Comparison of ENCODE assay signal across 2 cellular contexts in the genomic region with DNA sequence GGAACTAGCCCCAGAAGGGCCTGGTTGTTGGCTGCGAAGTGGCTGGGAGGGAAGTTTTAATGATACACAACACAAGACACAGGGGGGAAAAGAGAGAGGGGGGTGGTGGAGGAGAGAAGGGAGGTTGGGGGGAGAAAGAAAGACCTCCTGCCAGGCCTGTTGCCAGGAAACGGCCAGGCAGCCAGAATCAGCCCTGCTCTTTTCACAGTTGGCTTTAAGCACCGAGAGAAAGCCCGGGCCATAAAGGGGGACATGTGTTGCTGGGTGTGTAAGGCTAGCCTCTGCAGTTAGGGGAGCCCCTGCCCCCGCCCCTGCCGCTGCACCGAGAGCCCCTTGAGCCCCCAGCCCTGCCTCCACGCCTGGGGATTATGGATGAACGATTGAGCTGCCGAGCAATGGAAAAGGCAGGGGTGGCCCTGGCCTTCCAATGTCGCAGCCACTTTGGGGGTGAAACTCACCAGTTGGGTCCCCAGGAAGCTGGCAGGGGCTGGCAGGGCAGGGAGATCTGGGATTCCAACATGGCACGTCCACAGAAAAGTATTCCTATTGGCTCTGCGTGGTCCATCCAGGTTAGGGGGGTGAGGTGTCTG.
TF ChIP-seq lines count a peak whose summit lies in the region.

No MANE protein-coding gene starts in this region.

TF ChIP-seq in GM23338, 12 proteins besides CTCF, POLR2A, EP300 and RAD21:
- no peak for TF ChIP-seq REST (IDR thresholded peaks at IDR 0.05; ENCODE audit: unreplicated experiment)
- TF ChIP-seq ZNF331 (CRISPR knock-in tag; IDR thresholded peaks at IDR 0.05; ENCODE audit: low read depth): no peak
- TF ChIP-seq CREB1 (CRISPR knock-in tag; IDR thresholded peaks at IDR 0.05; ENCODE audit: low read depth): no peak
- TF ChIP-seq ZNF462 (CRISPR knock-in tag; IDR thresholded peaks at IDR 0.05): no peak
- TF ChIP-seq POLR2AphosphoS5 (IDR thresholded peaks at IDR 0.05; ENCODE audit: low read depth): no peak

TF ChIP-seq in WTC11, 78 proteins besides CTCF, POLR2A, EP300 and RAD21 (continued from another document):
- TF ChIP-seq, protein P1, sequence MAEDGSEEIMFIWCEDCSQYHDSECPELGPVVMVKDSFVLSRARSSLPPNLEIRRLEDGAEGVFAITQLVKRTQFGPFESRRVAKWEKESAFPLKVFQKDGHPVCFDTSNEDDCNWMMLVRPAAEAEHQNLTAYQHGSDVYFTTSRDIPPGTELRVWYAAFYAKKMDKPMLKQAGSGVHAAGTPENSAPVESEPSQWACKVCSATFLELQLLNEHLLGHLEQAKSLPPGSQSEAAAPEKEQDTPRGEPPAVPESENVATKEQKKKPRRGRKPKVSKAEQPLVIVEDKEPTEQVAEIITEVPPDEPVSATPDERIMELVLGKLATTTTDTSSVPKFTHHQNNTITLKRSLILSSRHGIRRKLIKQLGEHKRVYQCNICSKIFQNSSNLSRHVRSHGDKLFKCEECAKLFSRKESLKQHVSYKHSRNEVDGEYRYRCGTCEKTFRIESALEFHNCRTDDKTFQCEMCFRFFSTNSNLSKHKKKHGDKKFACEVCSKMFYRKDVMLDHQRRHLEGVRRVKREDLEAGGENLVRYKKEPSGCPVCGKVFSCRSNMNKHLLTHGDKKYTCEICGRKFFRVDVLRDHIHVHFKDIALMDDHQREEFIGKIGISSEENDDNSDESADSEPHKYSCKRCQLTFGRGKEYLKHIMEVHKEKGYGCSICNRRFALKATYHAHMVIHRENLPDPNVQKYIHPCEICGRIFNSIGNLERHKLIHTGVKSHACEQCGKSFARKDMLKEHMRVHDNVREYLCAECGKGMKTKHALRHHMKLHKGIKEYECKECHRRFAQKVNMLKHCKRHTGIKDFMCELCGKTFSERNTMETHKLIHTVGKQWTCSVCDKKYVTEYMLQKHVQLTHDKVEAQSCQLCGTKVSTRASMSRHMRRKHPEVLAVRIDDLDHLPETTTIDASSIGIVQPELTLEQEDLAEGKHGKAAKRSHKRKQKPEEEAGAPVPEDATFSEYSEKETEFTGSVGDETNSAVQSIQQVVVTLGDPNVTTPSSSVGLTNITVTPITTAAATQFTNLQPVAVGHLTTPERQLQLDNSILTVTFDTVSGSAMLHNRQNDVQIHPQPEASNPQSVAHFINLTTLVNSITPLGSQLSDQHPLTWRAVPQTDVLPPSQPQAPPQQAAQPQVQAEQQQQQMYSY (CRISPR knock-in tag; IDR thresholded peaks at IDR 0.05): no peak
- TF ChIP-seq NFYB (CRISPR knock-in tag; conservative IDR thresholded peaks at IDR 0.05; ENCODE audit: low read depth): no peak
- no peak for TF ChIP-seq ESRRA (CRISPR knock-in tag; IDR thresholded peaks at IDR 0.05; ENCODE audit: borderline replicate concordance)
